1 cellular context compared by ENCODE assay signal in genomic region chr3:48993834-48994233, GRCh38.
TF ChIP-seq lines count a peak whose summit lies in the region.

No MANE protein-coding gene starts in this region.

TF ChIP-seq in HCT116, 20 proteins besides CTCF, POLR2A, EP300 and RAD21:
- TF ChIP-seq TCF7L2 (IDR thresholded peaks at IDR 0.05; ENCODE audit: borderline replicate concordance, extremely low read depth, insufficient read depth, insufficient read length) (no peak), EZH2 (IDR thresholded peaks at IDR 0.05) (no peak), SIN3A (IDR thresholded peaks at IDR 0.05; ENCODE audit: low read depth) (no peak), POLR2AphosphoS5 (IDR thresholded peaks at IDR 0.05; ENCODE audit: low read depth, low read length) (no peak), EZH2phosphoT487 (IDR thresholded peaks at IDR 0.05; ENCODE audit: borderline replicate concordance) (no peak), MAX (IDR thresholded peaks at IDR 0.05) (no peak), ZNF274 (IDR thresholded peaks at IDR 0.05; ENCODE audit: low read depth, low read length) (no peak), CEBPB (IDR thresholded peaks at IDR 0.05; ENCODE audit: low read depth) (no peak), ZFX (IDR thresholded peaks at IDR 0.05) (no peak), YY1 (IDR thresholded peaks at IDR 0.05; ENCODE audit: extremely low read depth, insufficient replicate concordance, low read depth, low read length) (no peak), ELF1 (IDR thresholded peaks at IDR 0.05; ENCODE audit: borderline replicate concordance, low read depth) (no peak), CBX3 (IDR thresholded peaks at IDR 0.05; ENCODE audit: low read depth) (no peak), SRF (IDR thresholded peaks at IDR 0.05; ENCODE audit: low read depth) (no peak), SP1 (IDR thresholded peaks at IDR 0.05; ENCODE audit: low read depth) (no peak), EGR1 (IDR thresholded peaks at IDR 0.05; ENCODE audit: low read depth) (no peak)
- TF ChIP-seq, protein P1, sequence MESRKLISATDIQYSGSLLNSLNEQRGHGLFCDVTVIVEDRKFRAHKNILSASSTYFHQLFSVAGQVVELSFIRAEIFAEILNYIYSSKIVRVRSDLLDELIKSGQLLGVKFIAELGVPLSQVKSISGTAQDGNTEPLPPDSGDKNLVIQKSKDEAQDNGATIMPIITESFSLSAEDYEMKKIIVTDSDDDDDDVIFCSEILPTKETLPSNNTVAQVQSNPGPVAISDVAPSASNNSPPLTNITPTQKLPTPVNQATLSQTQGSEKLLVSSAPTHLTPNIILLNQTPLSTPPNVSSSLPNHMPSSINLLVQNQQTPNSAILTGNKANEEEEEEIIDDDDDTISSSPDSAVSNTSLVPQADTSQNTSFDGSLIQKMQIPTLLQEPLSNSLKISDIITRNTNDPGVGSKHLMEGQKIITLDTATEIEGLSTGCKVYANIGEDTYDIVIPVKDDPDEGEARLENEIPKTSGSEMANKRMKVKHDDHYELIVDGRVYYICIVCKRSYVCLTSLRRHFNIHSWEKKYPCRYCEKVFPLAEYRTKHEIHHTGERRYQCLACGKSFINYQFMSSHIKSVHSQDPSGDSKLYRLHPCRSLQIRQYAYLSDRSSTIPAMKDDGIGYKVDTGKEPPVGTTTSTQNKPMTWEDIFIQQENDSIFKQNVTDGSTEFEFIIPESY (IDR thresholded peaks at IDR 0.05; ENCODE audit: extremely low read depth, insufficient replicate concordance, low read length): no peak
TF ChIP-seq in HCT116: peak in this region for 0.
